8 cellular contexts compared by ENCODE assay signal in genomic region chr19:45118591-45119355, GRCh38. TPM values are rescaled to one million over a fixed set of nuclear protein-coding genes. Genes with fewer than 3 reads are reported as not detected.
DNase-seq lines count a peak whose midpoint lies in the region; ATAC-seq, FAIRE-seq and TF ChIP-seq lines count a peak whose summit lies in the region.
"Not testable (repeated sequence)": the region's sequence is repeated elsewhere in the genome, so short reads cannot be mapped to it uniquely, and the experiment has no call there.

No MANE protein-coding gene starts in this region.

- not testable (repeated sequence) for FAIRE-seq in small intestine (lab: Jason Lieb, UNC)

- CTCF ChIA-PET in RWPE1 (lab: Yijun Ruan, JAX): not testable (repeated sequence)

- intact Hi-C loops in activated T-helper 2 cell treated with anti-CD3 and anti-CD28 coated beads, Interferon-gamma antibody, Interleukin-2, Interleukin-4, amounts not matched to agents 10 μg/mL and 5 μg/mL and 100 μg/mL, durations not matched to agents 14 hours and 24 hours and 36 hours (cut with micrococcal nuclease): loop anchor here (5.0 kb wide), 1 partner anchor 41 kb away; the partner anchor contains the start of genes GEMIN7 and ZNF296
- intact Hi-C loops in Right ventricle myocardium inferior (cut with DNase I): not testable (repeated sequence)

- peak overlapping the region; percentile 8 for H3K4me3 Mint-ChIP-seq in activated T-helper 2 cell treated with anti-CD3 and anti-CD28 coated beads, Interferon-gamma antibody, Interleukin-2, Interleukin-4, amounts not matched to agents 10 μg/mL and 5 μg/mL and 100 μg/mL, durations not matched to agents 14 hours and 24 hours and 36 hours (ENCODE audit: low read depth)

- not testable (repeated sequence) for H3K4me1 ChIP-seq in small intestine (ENCODE audit: control insufficient read depth in 2 of 2, insufficient read depth in 1 of 2, low read depth in 1 of 2, low read length in 1 of 2)

- not testable (repeated sequence) for H3K27me3 ChIP-seq in small intestine (ENCODE audit: control insufficient read depth in 2 of 2, insufficient read depth in 2 of 2, low read length in 2 of 2)

- POLR2A ChIA-PET in RWPE1 (lab: Yijun Ruan, JAX; ENCODE audit: low non-redundant PET): not testable (repeated sequence)

- not testable (repeated sequence) for H3K9me3 Mint-ChIP-seq in activated T-helper 2 cell treated with anti-CD3 and anti-CD28 coated beads, Interferon-gamma antibody, Interleukin-2, Interleukin-4, amounts not matched to agents 10 μg/mL and 5 μg/mL and 100 μg/mL, durations not matched to agents 14 hours and 24 hours and 36 hours

- H3K27me3 Mint-ChIP-seq in activated T-helper 2 cell treated with anti-CD3 and anti-CD28 coated beads, Interferon-gamma antibody, Interleukin-2, Interleukin-4, amounts not matched to agents 10 μg/mL and 5 μg/mL and 100 μg/mL, durations not matched to agents 14 hours and 24 hours and 36 hours (ENCODE audit: low read depth): not testable (repeated sequence)

- H3K9me3 ChIP-seq in small intestine (ENCODE audit: control insufficient read depth, low read depth): not testable (repeated sequence)

- not testable (repeated sequence) for H3K36me3 ChIP-seq in small intestine (ENCODE audit: control insufficient read depth in 2 of 2, insufficient read depth in 2 of 2, low read length in 2 of 2)

- not testable (repeated sequence) for H3K36me3 Mint-ChIP-seq in activated T-helper 2 cell treated with anti-CD3 and anti-CD28 coated beads, Interferon-gamma antibody, Interleukin-2, Interleukin-4, amounts not matched to agents 10 μg/mL and 5 μg/mL and 100 μg/mL, durations not matched to agents 14 hours and 24 hours and 36 hours (ENCODE audit: low read depth)

- H3K4me3 ChIP-seq in small intestine (ENCODE audit: low read depth in 1 of 2, low read length in 2 of 2): not testable (repeated sequence)

- TF ChIP-seq CTCF in RWPE1 (conservative IDR thresholded peaks at IDR 0.05; ENCODE audit: low read depth): not testable (repeated sequence)

- H3K4me1 Mint-ChIP-seq in activated T-helper 2 cell treated with anti-CD3 and anti-CD28 coated beads, Interferon-gamma antibody, Interleukin-2, Interleukin-4, amounts not matched to agents 10 μg/mL and 5 μg/mL and 100 μg/mL, durations not matched to agents 14 hours and 24 hours and 36 hours (ENCODE audit: low read depth): peaks cover 49% of the 10 kb centered on the region

- H3K27ac ChIP-seq in RWPE1: peak overlapping the region; percentile 43
- H3K27ac ChIP-seq in small intestine (ENCODE audit: low read depth in 1 of 2, low read length in 1 of 2): peak overlapping the region; percentile 24 to 74

- H3K27ac Mint-ChIP-seq in activated T-helper 2 cell treated with anti-CD3 and anti-CD28 coated beads, Interferon-gamma antibody, Interleukin-2, Interleukin-4, amounts not matched to agents 10 μg/mL and 5 μg/mL and 100 μg/mL, durations not matched to agents 14 hours and 24 hours and 36 hours: not testable (repeated sequence)

- DNase-seq in COR-L47 (lab: John Stamatoyannopoulos, UW) (peak; percentile 91), NCI-H1417 (lab: John Stamatoyannopoulos, UW) (peak in 2 of 3 experiments; percentile 52 to 67), Right ventricle myocardium inferior (ENCODE audit: missing footprints) (peak; percentile 20)
- not testable (repeated sequence) for DNase-seq in RWPE1 (ENCODE audit: low spot score); activated T-helper 2 cell treated with anti-CD3 and anti-CD28 coated beads, Interferon-gamma antibody, Interleukin-2, Interleukin-4, amounts not matched to agents 10 μg/mL and 5 μg/mL and 100 μg/mL, durations not matched to agents 14 hours and 24 hours and 36 hours (ENCODE audit: low spot score); small intestine

- ATAC-seq in GM18907 (IDR thresholded peaks at IDR 0.05; ENCODE audit: unreplicated experiment): peak; percentile 42
- ATAC-seq in HG02798 (IDR thresholded peaks at IDR 0.05; ENCODE audit: poor library complexity, unreplicated experiment): peak; percentile 63
- ATAC-seq in Right ventricle myocardium inferior: not testable (repeated sequence)

- WGBS in small intestine, 3 donors: 13 to 37% (median 22%) methylated on average over 18 of the region's 18 CpGs

RNA-seq across cellular contexts. Expression of gene PPP1R37, which starts 25.8 kb away (rescaled TPM):
- total RNA-seq in activated T-helper 2 cell treated with anti-CD3 and anti-CD28 coated beads, Interferon-gamma antibody, Interleukin-2, Interleukin-4, amounts not matched to agents 10 μg/mL and 5 μg/mL and 100 μg/mL, durations not matched to agents 14 hours and 24 hours and 36 hours: 15.7 and 18.4 TPM in 2 replicates
- 15.1 TPM for total RNA-seq in Right ventricle myocardium inferior
- 10 to 100 TPM; 19.5 to 32.4 (median 30.9) TPM for polyA plus RNA-seq in small intestine

RNA-seq across cellular contexts. Expression of gene GEMIN7, which starts 39.7 kb away (rescaled TPM):
- total RNA-seq in activated T-helper 2 cell treated with anti-CD3 and anti-CD28 coated beads, Interferon-gamma antibody, Interleukin-2, Interleukin-4, amounts not matched to agents 10 μg/mL and 5 μg/mL and 100 μg/mL, durations not matched to agents 14 hours and 24 hours and 36 hours: 44.9 and 49.4 TPM in 2 replicates
- 15.5 TPM for total RNA-seq in Right ventricle myocardium inferior
- 10 to 100 TPM; 33.2 to 49.7 (median 37.6) TPM for polyA plus RNA-seq in small intestine

RNA-seq across cellular contexts. Expression of gene NKPD1, which starts 42.0 kb away (rescaled TPM):
- 0.07 and 0.09 TPM in 2 replicates for total RNA-seq in activated T-helper 2 cell treated with anti-CD3 and anti-CD28 coated beads, Interferon-gamma antibody, Interleukin-2, Interleukin-4, amounts not matched to agents 10 μg/mL and 5 μg/mL and 100 μg/mL, durations not matched to agents 14 hours and 24 hours and 36 hours
- not detected for total RNA-seq in Right ventricle myocardium inferior
- polyA plus RNA-seq in small intestine: under 1 TPM in 1 of 3 donors, not detected in 2; 0.09 TPM

RNA-seq across cellular contexts. Expression of gene ZNF296, which starts 42.5 kb away (rescaled TPM):
- 3.9 and 5.8 TPM in 2 replicates for total RNA-seq in activated T-helper 2 cell treated with anti-CD3 and anti-CD28 coated beads, Interferon-gamma antibody, Interleukin-2, Interleukin-4, amounts not matched to agents 10 μg/mL and 5 μg/mL and 100 μg/mL, durations not matched to agents 14 hours and 24 hours and 36 hours
- 0.19 TPM for total RNA-seq in Right ventricle myocardium inferior
- polyA plus RNA-seq in small intestine: 10 to 100 TPM in 1 of 3 donors, 1 to 10 TPM in 2; 4.7 to 10.3 (median 8.6) TPM

RNA-seq across cellular contexts. Expression of gene TRAPPC6A, which starts 59.3 kb away (rescaled TPM):
- 27.4 and 31.4 TPM in 2 replicates for total RNA-seq in activated T-helper 2 cell treated with anti-CD3 and anti-CD28 coated beads, Interferon-gamma antibody, Interleukin-2, Interleukin-4, amounts not matched to agents 10 μg/mL and 5 μg/mL and 100 μg/mL, durations not matched to agents 14 hours and 24 hours and 36 hours
- 14.2 TPM for total RNA-seq in Right ventricle myocardium inferior
- polyA plus RNA-seq in small intestine: 10 to 100 TPM; 38.4 to 43.1 (median 40.3) TPM
